Comparison of ENCODE assay signal across 31 cellular contexts in the genomic region with DNA sequence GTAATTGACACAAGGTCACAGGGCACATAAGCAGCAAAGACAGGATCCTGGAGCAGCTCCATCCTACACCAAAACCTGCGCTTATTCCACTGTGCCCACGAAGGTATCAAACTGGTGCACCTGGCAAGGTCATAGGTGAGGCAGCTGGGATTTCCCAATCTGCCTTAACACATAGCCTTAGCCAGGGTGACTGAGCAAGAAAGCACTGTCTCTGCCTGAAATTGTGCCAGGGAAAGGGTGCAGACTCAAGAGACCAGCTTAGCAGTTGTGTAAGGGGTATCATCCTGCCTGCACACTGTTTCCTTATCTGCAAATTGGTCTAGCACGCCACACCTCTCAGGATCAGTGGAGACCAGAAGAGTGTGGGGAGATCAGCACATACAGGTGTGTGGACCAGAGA.
"Had no signal": no experiment of that assay in that cellular context is flagged by ENCODE, and none has a peak within 500 bp of the region (broad histone marks: within the 10 kb centered on the region; RNA-seq: fewer than 3 reads in every experiment).

No MANE protein-coding gene starts in this region.

- H3K36me3 ChIP-seq: brain microvascular endothelial cell had no signal

- H3K9ac ChIP-seq: KMS-11 had no signal

- H3K4me2 ChIP-seq: KMS-11, PC-9 had no signal

- H2AFZ ChIP-seq: PC-9 had no signal

- H3K27me3 ChIP-seq: brain microvascular endothelial cell had no signal

- H3K4me3 ChIP-seq: PC-9 had no signal

- DNase-seq: activated B cell treated with CpG ODN at 0.5 μM for 24 hours; activated CD4-positive, alpha-beta T cell treated with anti-CD3 and anti-CD28 coated beads for 4 hours; activated CD4-positive, alpha-beta T cell treated with anti-CD3 and anti-CD28 coated beads, Interleukin-2, amount 50 U/mL, for 4 hours; activated CD4-positive, CD25-positive, alpha-beta regulatory T cell treated with anti-CD3 and anti-CD28 coated beads, Interleukin-2, amount 50 U/mL, for 72 hours; activated CD8-positive, alpha-beta T cell treated with anti-CD3 and anti-CD28 coated beads for 36 hours; activated effector memory CD4-positive, alpha-beta T cell treated with anti-CD3 and anti-CD28 coated beads, Interleukin-2, amount 50 U/mL, for 16 hours; activated naive CD4-positive, alpha-beta T cell; activated naive CD4-positive, alpha-beta T cell treated with anti-CD3 and anti-CD28 coated beads, Interleukin-2, amount 50 U/mL, for 16 hours; activated naive CD8-positive, alpha-beta T cell treated with anti-CD3 and anti-CD28 coated beads for 36 hours; activated T-cell treated with anti-CD3 and anti-CD28 coated beads, Interleukin-2, amount 50 U/mL, for 1 hour; activated T-cell treated with anti-CD3 and anti-CD28 coated beads, Interleukin-2, amount 50 U/mL, for 72 hours; amniotic stem cell; aorta; brain microvascular endothelial cell; MM.1S; MV-4-11; NCI-H1092; NCI-H1436 treated with DMSO at 0.1 percent for 48 hours; NCI-H1694 treated with DMSO at 0.1 percent for 48 hours; NCI-H2029; NCI-H345; NCI-H524 treated with DMSO at 0.1 percent for 48 hours; PC-9; Right ventricle myocardium superior; T-helper 1 cell; T-helper 2 cell; T-helper 9 cell had no signal

- H3K27ac ChIP-seq: brain microvascular endothelial cell, KMS-11, PC-9, RWPE1, VCaP had no signal

- ATAC-seq: activated CD8-positive, alpha-beta T cell treated with anti-CD3 and anti-CD28 coated beads for 36 hours; activated T-cell treated with anti-CD3 and anti-CD28 coated beads, Interleukin-2, amount 50 U/mL, for 72 hours; activated T-helper 17 cell treated with anti-CD3 and anti-CD28 coated beads, Interleukin-2, amount 50 U/mL, for 72 hours had no signal
